25 cellular contexts compared by ENCODE assay signal in genomic region chr5:82011761-82012160, GRCh38. TPM values are rescaled to one million over a fixed set of nuclear protein-coding genes. Genes with fewer than 3 reads are reported as not detected.
DNase-seq lines count a peak whose midpoint lies in the region; TF ChIP-seq lines count a peak whose summit lies in the region.
"Had no signal": no experiment of that assay in that cellular context is flagged by ENCODE, and none has a peak within 500 bp of the region (broad histone marks: within the 10 kb centered on the region; RNA-seq: fewer than 3 reads in every experiment).

No MANE protein-coding gene starts in this region.

- peaks cover 23% of the 10 kb centered on the region for H3K9me3 Mint-ChIP-seq in neural progenitor cell

- H3K27ac Mint-ChIP-seq in neural progenitor cell: no peak overlapping the region
- H3K27ac Mint-ChIP-seq: activated CD8-positive, alpha-beta memory T cell treated with anti-CD3 and anti-CD28 coated beads, Interleukin-2, amount 10 ng/mL, durations not matched to agents 7 days and 5 days; activated naive CD8-positive, alpha-beta T cell; activated T-helper 1 cell treated with anti-CD3 and anti-CD28 coated beads, Interleukin-12 subunit alpha, Interleukin-12 subunit beta, Interleukin-2, Interleukin-4 antibody, amounts not matched to agents 30 ng/mL and 10 ng/mL and 1 ng/mL, durations not matched to agents 14 hours and 24 hours and 36 hours; effector memory CD8-positive, alpha-beta T cell; nephron had no signal

- no peaks in the 10 kb centered on the region for H3K4me1 Mint-ChIP-seq in neural progenitor cell
- H3K4me1 Mint-ChIP-seq: activated CD8-positive, alpha-beta memory T cell treated with anti-CD3 and anti-CD28 coated beads, Interleukin-2, amount 10 ng/mL, durations not matched to agents 7 days and 5 days; nephron had no signal

- H2AFZ ChIP-seq in neural progenitor cell (replicated peaks): no peak overlapping the region

- H3K9ac ChIP-seq in stomach smooth muscle (ENCODE audit: low read length in 2 of 2): no peak overlapping the region
- H3K9ac ChIP-seq in neural progenitor cell: no peak overlapping the region

- no peaks in the 10 kb centered on the region for H3K27me3 ChIP-seq in MG63
- no peaks in the 10 kb centered on the region for H3K27me3 ChIP-seq in stomach smooth muscle (ENCODE audit: control insufficient read depth in 1 of 2, insufficient read depth in 2 of 2, low read length in 2 of 2)
- no peaks in the 10 kb centered on the region for H3K27me3 ChIP-seq in neural progenitor cell
- H3K27me3 ChIP-seq: BE2C, body of pancreas, esophagus squamous epithelium, heart left ventricle, left lung, sigmoid colon, suprapubic skin had no signal

- TF ChIP-seq CTCF in fibroblast of mammary gland (conservative IDR thresholded peaks at IDR 0.05; ENCODE audit: control insufficient read depth, insufficient read depth, low read depth, low read length): no peak
- no peak for TF ChIP-seq CTCF in neural progenitor cell (IDR thresholded peaks at IDR 0.05)

- H3K36me3 Mint-ChIP-seq in neural progenitor cell: peaks cover 19% of the 10 kb centered on the region

- H3K4me1 ChIP-seq in stomach smooth muscle (ENCODE audit: control insufficient read depth, insufficient read depth, low read length) (peaks cover 6% of the 10 kb centered on the region), neural progenitor cell (no peaks in the 10 kb centered on the region)
- H3K4me1 ChIP-seq: body of pancreas, heart left ventricle, left lung had no signal

- H3K4me3 ChIP-seq in MG63: no peak overlapping the region
- no peak overlapping the region for H3K4me3 ChIP-seq in fibroblast of mammary gland (ENCODE audit: control insufficient read depth, low read depth, low read length)
- H3K4me3 ChIP-seq in stomach smooth muscle (ENCODE audit: low read length in 2 of 2): no peak overlapping the region
- no peak overlapping the region for H3K4me3 ChIP-seq in neural progenitor cell
- H3K4me3 ChIP-seq: body of pancreas, esophagus squamous epithelium, heart left ventricle, left lung, sigmoid colon, suprapubic skin had no signal

- H3K79me2 ChIP-seq in neural progenitor cell (ENCODE audit: low read depth): no peaks in the 10 kb centered on the region

- no peak overlapping the region for H3K4me3 Mint-ChIP-seq in neural progenitor cell
- H3K4me3 Mint-ChIP-seq: activated CD8-positive, alpha-beta memory T cell treated with anti-CD3 and anti-CD28 coated beads, Interleukin-2, amount 10 ng/mL, durations not matched to agents 7 days and 5 days; activated naive CD8-positive, alpha-beta T cell; activated T-helper 1 cell treated with anti-CD3 and anti-CD28 coated beads, Interleukin-12 subunit alpha, Interleukin-12 subunit beta, Interleukin-2, Interleukin-4 antibody, amounts not matched to agents 30 ng/mL and 10 ng/mL and 1 ng/mL, durations not matched to agents 14 hours and 24 hours and 36 hours; effector memory CD8-positive, alpha-beta T cell; nephron had no signal

- H3K27me3 Mint-ChIP-seq in neural progenitor cell (ENCODE audit: insufficient read depth, low read depth): no peaks in the 10 kb centered on the region
- H3K27me3 Mint-ChIP-seq: activated CD8-positive, alpha-beta memory T cell treated with anti-CD3 and anti-CD28 coated beads, Interleukin-2, amount 10 ng/mL, durations not matched to agents 7 days and 5 days; activated naive CD8-positive, alpha-beta T cell; effector memory CD8-positive, alpha-beta T cell had no signal

- H4K20me1 ChIP-seq in neural progenitor cell (ENCODE audit: low read depth): no peaks in the 10 kb centered on the region

- H3K27ac ChIP-seq in stomach smooth muscle (ENCODE audit: low read length): peak overlapping the region; percentile 37
- no peak overlapping the region for H3K27ac ChIP-seq in neural progenitor cell
- H3K27ac ChIP-seq: body of pancreas, esophagus squamous epithelium, heart left ventricle, left lung, suprapubic skin had no signal

- H3K9me3 ChIP-seq in MG63 (peaks cover 3% of the 10 kb centered on the region; the same call in 1 of the 2 replicates), stomach smooth muscle (ENCODE audit: control insufficient read depth in 2 of 2, low read length in 2 of 2) (peaks cover 0 to 3% of the 10 kb centered on the region in 2 donors), neural progenitor cell (ENCODE audit: low read depth) (no peaks in the 10 kb centered on the region)
- H3K9me3 ChIP-seq: BE2C, body of pancreas, sigmoid colon, suprapubic skin had no signal

- H3K4me2 ChIP-seq in neural progenitor cell: no peak overlapping the region

- DNase-seq in EL (peak; percentile 6), MG63 (peak; percentile 22), fibroblast of mammary gland (ENCODE audit: low read depth) (peak; percentile 46), neural progenitor cell (ENCODE audit: low spot score) (no peak), NOMO-1 treated with dmso at 0.1 percent for 144 hours (lab: John Stamatoyannopoulos, UW; ENCODE audit: unreplicated experiment) (no peak)
- no peak for DNase-seq in activated naive CD4-positive, alpha-beta T cell (lab: John Stamatoyannopoulos, UW)
- DNase-seq: activated CD4-positive, alpha-beta T cell treated with anti-CD3 and anti-CD28 coated beads for 4 hours; activated CD8-positive, alpha-beta memory T cell treated with anti-CD3 and anti-CD28 coated beads, Interleukin-2, amount 10 ng/mL, durations not matched to agents 7 days and 5 days; BE2C; body of pancreas; COR-L47; effector memory CD8-positive, alpha-beta T cell; esophagus squamous epithelium; GOT3; heart left ventricle; left lung; NCI-H1417 treated with DMSO at 0.1 percent for 48 hours; NCI-H510A; sigmoid colon; T-helper 1 cell had no signal

- no peaks in the 10 kb centered on the region for H3F3A ChIP-seq in neural progenitor cell (ENCODE audit: low read depth)

- H3K36me3 ChIP-seq in MG63 (no peaks in the 10 kb centered on the region), stomach smooth muscle (ENCODE audit: control insufficient read depth in 2 of 2, insufficient read depth in 2 of 2, low read length in 2 of 2) (no peaks in the 10 kb centered on the region), neural progenitor cell (peaks cover 4% of the 10 kb centered on the region)
- H3K36me3 ChIP-seq: BE2C, left lung, sigmoid colon, suprapubic skin had no signal

RNA-seq across cellular contexts. Expression of gene ATG10, which starts 39.9 kb away (rescaled TPM):
- total RNA-seq in MG63 (2014; rRNA removed; shearing (Covaris generic); ENCODE audit: low replicate concordance): 3.1 and 5.9 TPM in 2 replicates
- total RNA-seq in neural progenitor cell (ENCODE audit: low replicate concordance): 13.4 and 13.9 TPM in 2 replicates

Comparison
In these comparisons a context has a peak if more than half of its experiments do, and no peak if none do; other contexts are left out.
1. DNase-seq: peak in EL (single experiment), MG63 (single experiment) and fibroblast of mammary gland (single experiment); none in activated naive CD4-positive, alpha-beta T cell (0 of 4), neural progenitor cell (single experiment) and NOMO-1 treated with dmso at 0.1 percent for 144 hours (single experiment).